In genomic region chr17:76452102-76452645, GRCh38 we compare ENCODE assay signal across 8 cellular contexts. TPM values are rescaled to one million over a fixed set of nuclear protein-coding genes. Genes with fewer than 3 reads are reported as not detected.
DNase-seq lines count a peak whose midpoint lies in the region; ATAC-seq and TF ChIP-seq lines count a peak whose summit lies in the region.

No MANE protein-coding gene starts in this region.

- peaks cover 41% of the 10 kb centered on the region for H3K4me1 Mint-ChIP-seq in activated T-cell treated with anti-CD3 and anti-CD28 coated beads, Interleukin-2, amount 50 U/mL, for 4 hours (ENCODE audit: low read depth)

- in situ Hi-C loops in brain microvascular endothelial cell (cut with HindIII; ENCODE audit: low pct_ligation_motif_present, low sequenced_read_pairs): no loop called here

- DNase-seq in activated T-cell treated with anti-CD3 and anti-CD28 coated beads, Interleukin-2, amount 50 U/mL, for 4 hours: no peak
- DNase-seq in activated T-cell treated with anti-CD3 and anti-CD28 coated beads for 4 hours (no peak), brain microvascular endothelial cell (no peak), lower lobe of right lung (no peak), thyroid gland (peak in 1 of 2 donors; percentile 26), GM19238 (ENCODE audit: insufficient read length, low spot score) (no peak)

- H3K4me3 Mint-ChIP-seq in activated T-cell treated with anti-CD3 and anti-CD28 coated beads, Interleukin-2, amount 50 U/mL, for 4 hours: peak overlapping the region; percentile 88

- no peak for TF ChIP-seq CTCF in brain microvascular endothelial cell (IDR thresholded peaks at IDR 0.05; ENCODE audit: low read depth, low read length, missing control alignments)
- TF ChIP-seq CTCF in lower lobe of right lung (IDR thresholded peaks at IDR 0.05): no peak
- no peak for TF ChIP-seq CTCF in thyroid gland (IDR thresholded peaks at IDR 0.05)

- 3 to 4% methylated on average over 14 to 16 of the region's 28 CpGs for WGBS in thyroid gland, 2 donors

- H3K9me3 ChIP-seq in KOPT-K1 (ENCODE audit: insufficient read depth, low read length, poor library complexity, severe bottlenecking) (no peaks in the 10 kb centered on the region), lower lobe of right lung (no peaks in the 10 kb centered on the region), thyroid gland (no peaks in the 10 kb centered on the region)

- H3K27me3 Mint-ChIP-seq in activated T-cell treated with anti-CD3 and anti-CD28 coated beads, Interleukin-2, amount 50 U/mL, for 4 hours (ENCODE audit: low read depth): no peaks in the 10 kb centered on the region

- H3K27me3 ChIP-seq in brain microvascular endothelial cell (replicated peaks): no peaks in the 10 kb centered on the region
- no peaks in the 10 kb centered on the region for H3K27me3 ChIP-seq in lower lobe of right lung (ENCODE audit: low read depth)
- no peaks in the 10 kb centered on the region for H3K27me3 ChIP-seq in thyroid gland

- intact Hi-C loops in lower lobe of right lung (cut with DNase I) (no loop called here), thyroid gland (cut with DNase I) (no loop called here)

- no peaks in the 10 kb centered on the region for H3K36me3 ChIP-seq in KOPT-K1 (ENCODE audit: insufficient read depth, low read length)
- no peaks in the 10 kb centered on the region for H3K36me3 ChIP-seq in brain microvascular endothelial cell (replicated peaks)
- no peaks in the 10 kb centered on the region for H3K36me3 ChIP-seq in lower lobe of right lung
- no peaks in the 10 kb centered on the region for H3K36me3 ChIP-seq in thyroid gland

- peaks cover 12% of the 10 kb centered on the region for H3K4me1 ChIP-seq in lower lobe of right lung
- H3K4me1 ChIP-seq in thyroid gland: peaks cover 27 to 30% of the 10 kb centered on the region in 2 donors

- ATAC-seq in activated T-cell treated with anti-CD3 and anti-CD28 coated beads, Interleukin-2, amount 50 U/mL, for 4 hours: peak; percentile 30 to 38
- ATAC-seq in lower lobe of right lung (peak; percentile 71 to 73), HG03565 (IDR thresholded peaks at IDR 0.05; ENCODE audit: unreplicated experiment) (no peak)

- H3K9me3 Mint-ChIP-seq in activated T-cell treated with anti-CD3 and anti-CD28 coated beads, Interleukin-2, amount 50 U/mL, for 4 hours: no peaks in the 10 kb centered on the region

- no peaks in the 10 kb centered on the region for H3K36me3 Mint-ChIP-seq in activated T-cell treated with anti-CD3 and anti-CD28 coated beads, Interleukin-2, amount 50 U/mL, for 4 hours (ENCODE audit: insufficient read depth)

- H3K4me3 ChIP-seq in brain microvascular endothelial cell (ENCODE audit: low read depth, low read length) (peak overlapping the region; percentile 74), lower lobe of right lung (peak overlapping the region; percentile 96), thyroid gland (replicated peaks in 1 of 3) (peak overlapping the region; percentile 65 to 99 (median 82))

- H3K27ac ChIP-seq in KOPT-K1 (ENCODE audit: low read depth, low read length, poor library complexity, severe bottlenecking) (peak overlapping the region; percentile 63), brain microvascular endothelial cell (no peak overlapping the region), lower lobe of right lung (peak overlapping the region; percentile 73), thyroid gland (peak overlapping the region in 2 of 3 donors; percentile 57 to 77)

- no peak for TF ChIP-seq POLR2A in thyroid gland (IDR thresholded peaks at IDR 0.05)

RNA-seq across cellular contexts. Expression of gene UBE2O, which starts 0.8 kb away (rescaled TPM):
- total RNA-seq in activated T-cell treated with anti-CD3 and anti-CD28 coated beads, Interleukin-2, amount 50 U/mL, for 4 hours: 10 to 100 TPM; 43.2 to 45.1 (median 45.0) TPM
- 18.2 TPM for total RNA-seq in lower lobe of right lung
- 10 to 100 TPM; 26.3 to 47.9 (median 37.3) TPM for total RNA-seq in thyroid gland

RNA-seq across cellular contexts. Expression of gene AANAT, which starts 15.2 kb away (rescaled TPM):
- not detected for total RNA-seq in activated T-cell treated with anti-CD3 and anti-CD28 coated beads, Interleukin-2, amount 50 U/mL, for 4 hours
- not detected for total RNA-seq in lower lobe of right lung
- total RNA-seq in thyroid gland: under 1 TPM in 1 of 4 donors, not detected in 3; 0.81 TPM

RNA-seq across cellular contexts. Expression of gene RHBDF2, which starts 49.0 kb away (rescaled TPM):
- total RNA-seq in activated T-cell treated with anti-CD3 and anti-CD28 coated beads, Interleukin-2, amount 50 U/mL, for 4 hours: 10 to 100 TPM; 29.5 to 37.0 (median 34.3) TPM
- total RNA-seq in lower lobe of right lung (47.8 TPM), thyroid gland (10 to 100 TPM; 16.4 to 31.1 (median 22.1) TPM)
